9 cellular contexts compared by ENCODE assay signal in the genomic region with DNA sequence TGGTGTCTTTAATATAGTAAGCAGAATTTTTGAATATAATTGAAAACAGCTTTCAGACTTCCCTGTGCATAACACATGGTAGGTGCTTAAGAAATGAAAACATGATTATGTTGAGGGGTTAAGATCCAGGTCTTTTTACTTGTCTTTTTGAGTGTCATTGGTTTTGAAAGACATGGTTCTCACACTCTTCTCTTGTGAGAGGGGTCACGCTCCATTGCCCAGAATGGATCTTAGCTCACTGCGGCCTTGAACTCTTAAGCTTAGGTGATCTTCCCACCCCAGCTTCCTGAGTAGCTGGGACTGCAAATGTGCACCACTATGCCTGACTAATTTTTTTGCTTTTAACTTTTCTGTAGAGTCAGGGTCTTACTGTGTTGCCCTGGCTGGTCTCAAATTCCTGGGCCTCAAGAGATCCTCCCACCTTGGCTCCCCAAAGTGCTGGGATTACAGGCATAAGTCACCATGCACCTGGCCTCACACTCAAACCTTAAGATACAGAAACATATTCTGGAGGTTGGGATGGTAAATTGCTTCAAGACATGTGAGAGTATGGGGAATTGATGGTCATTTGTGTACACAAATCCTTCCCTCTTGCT. TPM values are rescaled to one million over a fixed set of nuclear protein-coding genes. Genes with fewer than 3 reads are reported as not detected.
DNase-seq lines count a peak whose midpoint lies in the region; ATAC-seq and TF ChIP-seq lines count a peak whose summit lies in the region.
"Had no signal": no experiment of that assay in that cellular context is flagged by ENCODE, and none has a peak within 500 bp of the region (broad histone marks: within the 10 kb centered on the region; RNA-seq: fewer than 3 reads in every experiment).

No MANE protein-coding gene starts in this region.

- peaks cover 4% of the 10 kb centered on the region for H3K4me1 ChIP-seq in right cardiac atrium (ENCODE audit: control insufficient read depth, insufficient read depth, low read length)

- H3K4me3 Mint-ChIP-seq in stimulated activated memory B cell treated with anti-CD40 and anti-IgM and Interleukin-4, amounts not matched to agents 10 μg/mL and 1 μg/mL and 100 μg/mL, for 72 hours, result peak overlapping the region; percentile 94

- H3K4me3 ChIP-seq in WERI-Rb-1 (ENCODE audit: low read depth, low read length), result peak overlapping the region; percentile 98
- peak overlapping the region; percentile 97 for H3K4me3 ChIP-seq in right cardiac atrium (ENCODE audit: low read length)

- ATAC-seq in right cardiac atrium (no peak), GM21447 (IDR thresholded peaks at IDR 0.05; ENCODE audit: unreplicated experiment) (no peak), HG03108 (IDR thresholded peaks at IDR 0.05; ENCODE audit: unreplicated experiment) (no peak)
- ATAC-seq in stimulated activated memory B cell treated with anti-CD40 and anti-IgM and Interleukin-4, amounts not matched to agents 10 μg/mL and 1 μg/mL and 100 μg/mL, for 72 hours, result no peak

- peaks cover 33% of the 10 kb centered on the region for H3K36me3 ChIP-seq in WERI-Rb-1

- H3K9me3 ChIP-seq in WERI-Rb-1 (ENCODE audit: severe bottlenecking) (no peaks in the 10 kb centered on the region), right cardiac atrium (ENCODE audit: control insufficient read depth, low read length) (no peaks in the 10 kb centered on the region)

- H3K27ac ChIP-seq in WERI-Rb-1 (peak overlapping the region; percentile 90), right cardiac atrium (ENCODE audit: low read length) (no peak overlapping the region)

- H3K4me1 Mint-ChIP-seq in stimulated activated memory B cell treated with anti-CD40 and anti-IgM and Interleukin-4, amounts not matched to agents 10 μg/mL and 1 μg/mL and 100 μg/mL, for 72 hours, result peaks cover 78% of the 10 kb centered on the region

- intact Hi-C loops in right cardiac atrium (cut with DNase I), result no loop called here

- no peaks in the 10 kb centered on the region for H3K9me3 Mint-ChIP-seq in stimulated activated memory B cell treated with anti-CD40 and anti-IgM and Interleukin-4, amounts not matched to agents 10 μg/mL and 1 μg/mL and 100 μg/mL, for 72 hours

- TF ChIP-seq CTCF in WERI-Rb-1 (IDR thresholded peaks at IDR 0.05; ENCODE audit: low read depth, low read length), result no peak

- no peaks in the 10 kb centered on the region for H3K27me3 Mint-ChIP-seq in stimulated activated memory B cell treated with anti-CD40 and anti-IgM and Interleukin-4, amounts not matched to agents 10 μg/mL and 1 μg/mL and 100 μg/mL, for 72 hours

- H3K36me3 Mint-ChIP-seq in stimulated activated memory B cell treated with anti-CD40 and anti-IgM and Interleukin-4, amounts not matched to agents 10 μg/mL and 1 μg/mL and 100 μg/mL, for 72 hours, result peaks cover 28% of the 10 kb centered on the region

- no peaks in the 10 kb centered on the region for H3K27me3 ChIP-seq in WERI-Rb-1 (ENCODE audit: insufficient read depth, low read depth, severe bottlenecking)
- no peaks in the 10 kb centered on the region for H3K27me3 ChIP-seq in right cardiac atrium (ENCODE audit: control insufficient read depth, insufficient read depth)

- DNase-seq in DMS79 treated with DMSO at 0.1 percent for 48 hours (lab: John Stamatoyannopoulos, UW), result peak; percentile 28
- DNase-seq in DMS79 (lab: John Stamatoyannopoulos, UW), result no peak
- DNase-seq in WERI-Rb-1, result peak; percentile 45
- no peak for DNase-seq in right cardiac atrium
- no peak for DNase-seq in DMS153 treated with DMSO at 0.1 percent for 48 hours (lab: John Stamatoyannopoulos, UW; ENCODE audit: unreplicated experiment)
- DNase-seq: 8988T had no signal

- 66% methylated on average over 2 of the region's 2 CpGs for WGBS in right cardiac atrium

- peak overlapping the region; percentile 95 for H3K27ac Mint-ChIP-seq in stimulated activated memory B cell treated with anti-CD40 and anti-IgM and Interleukin-4, amounts not matched to agents 10 μg/mL and 1 μg/mL and 100 μg/mL, for 72 hours

RNA-seq across cellular contexts. Expression of gene SPCS2, which starts 1.4 kb away (rescaled TPM):
- 100 to 1,000 TPM in 3 of 4 donors, 10 to 100 TPM in 1; 91.5 to 127 (median 118) TPM for total RNA-seq in right cardiac atrium
- 125 TPM for polyA plus RNA-seq in right cardiac atrium

RNA-seq across cellular contexts. Expression of gene XRRA1, which starts 1.6 kb away (rescaled TPM):
- total RNA-seq in right cardiac atrium, result 10 to 100 TPM in 2 of 4 donors, 1 to 10 TPM in 2; 6.3 to 15.2 (median 11.3) TPM
- polyA plus RNA-seq in right cardiac atrium, result 2.4 TPM

RNA-seq across cellular contexts. Expression of gene NEU3, which starts 38.3 kb away (rescaled TPM):
- 1 to 10 TPM; 3.6 to 7.2 (median 4.9) TPM for total RNA-seq in right cardiac atrium
- polyA plus RNA-seq in right cardiac atrium, result 5.2 TPM

Comparison
In these comparisons a context has a peak if more than half of its experiments do, and no peak if none do; other contexts are left out.
1. DNase-seq: peak in DMS79 treated with DMSO at 0.1 percent for 48 hours (single experiment) and WERI-Rb-1 (single experiment); none in DMS79 (single experiment), right cardiac atrium (0 of 3) and DMS153 treated with DMSO at 0.1 percent for 48 hours (single experiment).